Comparison of ENCODE assay signal across 1 cellular context in the genomic region with DNA sequence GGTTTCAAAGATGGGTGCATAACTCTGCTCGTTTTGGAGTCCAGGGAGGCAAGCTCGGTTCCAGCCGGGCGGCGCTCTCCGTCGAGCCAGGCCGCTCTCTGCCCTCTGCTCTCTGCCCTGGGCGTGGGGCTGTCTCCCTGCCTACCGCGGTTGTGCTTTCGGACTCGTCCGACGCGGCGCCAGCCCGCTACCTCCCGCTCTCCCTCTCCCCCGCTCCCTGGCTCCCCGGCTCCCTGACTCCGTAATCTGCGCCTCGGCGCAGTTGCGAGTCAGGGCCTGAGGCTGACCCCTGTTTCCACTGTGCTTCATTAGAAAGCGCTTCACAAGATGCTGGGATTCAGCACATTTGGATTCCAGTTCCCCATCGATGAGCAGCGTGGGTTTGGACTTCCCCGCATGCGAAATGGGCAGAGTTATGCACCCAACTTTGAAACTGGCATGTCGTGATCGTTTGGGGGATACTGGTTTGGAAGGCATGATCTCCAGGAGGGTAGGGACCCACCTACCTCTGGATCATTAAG.
A peak's percentile ranks its signal among the peaks of the same experiment; 100 is the strongest.
TF ChIP-seq lines count a peak whose summit lies in the region.

No MANE protein-coding gene starts in this region.

TF ChIP-seq in HepG2, 621 proteins besides CTCF, POLR2A, EP300 and RAD21 (continued from another document and continues in another):
- TF ChIP-seq, protein P1, sequence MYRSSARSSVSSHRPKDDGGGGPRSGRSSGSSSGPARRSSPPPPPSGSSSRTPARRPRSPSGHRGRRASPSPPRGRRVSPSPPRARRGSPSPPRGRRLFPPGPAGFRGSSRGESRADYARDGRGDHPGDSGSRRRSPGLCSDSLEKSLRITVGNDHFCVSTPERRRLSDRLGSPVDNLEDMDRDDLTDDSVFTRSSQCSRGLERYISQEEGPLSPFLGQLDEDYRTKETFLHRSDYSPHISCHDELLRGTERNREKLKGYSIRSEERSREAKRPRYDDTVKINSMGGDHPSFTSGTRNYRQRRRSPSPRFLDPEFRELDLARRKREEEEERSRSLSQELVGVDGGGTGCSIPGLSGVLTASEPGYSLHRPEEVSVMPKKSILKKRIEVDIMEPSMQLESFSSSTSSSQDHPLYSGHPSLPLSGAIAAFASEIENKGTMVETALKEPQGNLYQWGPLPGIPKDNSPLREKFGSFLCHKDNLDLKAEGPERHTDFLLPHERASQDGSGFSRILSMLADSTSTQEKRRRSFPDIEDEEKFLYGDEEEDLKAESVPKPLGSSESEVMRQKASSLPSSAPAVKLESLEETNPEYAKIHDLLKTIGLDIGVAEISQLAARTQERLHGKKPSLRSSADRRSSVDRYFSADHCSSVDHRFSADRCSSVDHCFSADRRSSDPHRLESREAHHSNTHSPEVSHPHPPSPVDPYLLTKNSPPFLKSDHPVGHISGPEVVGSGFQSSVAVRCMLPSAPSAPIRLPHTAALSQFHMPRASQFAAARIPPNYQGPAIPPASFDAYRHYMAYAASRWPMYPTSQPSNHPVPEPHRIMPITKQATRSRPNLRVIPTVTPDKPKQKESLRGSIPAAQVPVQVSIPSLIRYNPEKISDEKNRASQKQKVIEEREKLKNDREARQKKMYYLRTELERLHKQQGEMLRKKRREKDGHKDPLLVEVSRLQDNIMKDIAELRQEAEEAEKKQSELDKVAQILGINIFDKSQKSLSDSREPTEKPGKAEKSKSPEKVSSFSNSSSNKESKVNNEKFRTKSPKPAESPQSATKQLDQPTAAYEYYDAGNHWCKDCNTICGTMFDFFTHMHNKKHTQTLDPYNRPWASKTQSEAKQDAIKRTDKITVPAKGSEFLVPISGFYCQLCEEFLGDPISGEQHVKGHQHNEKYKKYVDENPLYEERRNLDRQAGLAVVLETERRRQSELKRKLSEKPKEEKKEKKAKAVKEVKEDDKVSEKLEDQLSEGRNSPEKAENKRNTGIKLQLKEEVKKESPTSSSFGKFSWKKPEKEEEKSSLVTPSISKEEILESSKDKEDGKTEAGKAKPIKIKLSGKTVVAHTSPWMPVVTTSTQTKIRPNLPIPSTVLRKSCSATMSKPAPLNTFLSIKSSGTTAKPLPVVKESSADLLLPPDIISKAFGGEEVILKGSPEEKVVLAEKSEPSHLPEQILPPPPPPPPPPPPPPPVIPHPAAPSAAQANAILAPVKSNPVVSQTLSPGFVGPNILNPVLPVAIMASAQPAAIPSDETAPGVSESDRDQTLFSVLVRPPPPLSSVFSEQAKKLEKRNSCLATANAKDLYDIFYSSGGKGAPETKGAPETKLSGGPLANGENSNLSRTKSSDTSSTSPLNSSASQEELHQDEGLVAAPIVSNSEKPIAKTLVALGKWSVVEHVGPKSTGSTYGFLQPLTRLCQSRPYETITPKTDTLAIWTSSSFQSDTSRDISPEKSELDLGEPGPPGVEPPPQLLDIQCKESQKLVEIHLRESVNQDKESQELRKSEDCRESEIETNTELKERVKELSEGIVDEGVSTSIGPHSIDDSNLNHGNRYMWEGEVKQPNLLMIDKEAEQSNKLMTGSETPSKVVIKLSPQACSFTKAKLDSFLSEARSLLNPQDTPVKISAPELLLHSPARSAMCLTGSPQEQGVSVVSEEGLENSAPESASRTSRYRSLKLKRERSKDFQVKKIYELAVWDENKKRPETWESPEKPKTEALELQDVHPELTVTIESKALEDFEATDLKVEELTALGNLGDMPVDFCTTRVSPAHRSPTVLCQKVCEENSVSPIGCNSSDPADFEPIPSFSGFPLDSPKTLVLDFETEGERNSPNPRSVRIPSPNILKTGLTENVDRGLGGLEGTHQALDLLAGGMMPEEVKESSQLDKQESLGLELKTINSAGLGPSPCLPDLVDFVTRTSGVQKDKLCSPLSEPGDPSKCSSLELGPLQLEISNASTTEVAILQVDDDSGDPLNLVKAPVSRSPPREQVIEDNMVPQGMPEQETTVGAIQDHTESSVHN (CRISPR knock-in tag; IDR thresholded peaks at IDR 0.05) = no peak
- TF ChIP-seq, protein P2, sequence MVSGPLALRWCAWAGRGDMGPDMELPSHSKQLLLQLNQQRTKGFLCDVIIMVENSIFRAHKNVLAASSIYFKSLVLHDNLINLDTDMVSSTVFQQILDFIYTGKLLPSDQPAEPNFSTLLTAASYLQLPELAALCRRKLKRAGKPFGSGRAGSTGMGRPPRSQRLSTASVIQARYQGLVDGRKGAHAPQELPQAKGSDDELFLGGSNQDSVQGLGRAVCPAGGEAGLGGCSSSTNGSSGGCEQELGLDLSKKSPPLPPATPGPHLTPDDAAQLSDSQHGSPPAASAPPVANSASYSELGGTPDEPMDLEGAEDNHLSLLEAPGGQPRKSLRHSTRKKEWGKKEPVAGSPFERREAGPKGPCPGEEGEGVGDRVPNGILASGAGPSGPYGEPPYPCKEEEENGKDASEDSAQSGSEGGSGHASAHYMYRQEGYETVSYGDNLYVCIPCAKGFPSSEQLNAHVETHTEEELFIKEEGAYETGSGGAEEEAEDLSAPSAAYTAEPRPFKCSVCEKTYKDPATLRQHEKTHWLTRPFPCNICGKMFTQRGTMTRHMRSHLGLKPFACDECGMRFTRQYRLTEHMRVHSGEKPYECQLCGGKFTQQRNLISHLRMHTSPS (CRISPR knock-in tag; IDR thresholded peaks at IDR 0.05; ENCODE audit: low read depth) = peak; percentile 34; the same call in 1 of the 2 replicates
- TF ChIP-seq HDAC6 (IDR thresholded peaks at IDR 0.05; ENCODE audit: low read depth, low read length) = no peak
- TF ChIP-seq ZNF589 (CRISPR knock-in tag; conservative IDR thresholded peaks at IDR 0.05) = 0 out of 2 replicates have a peak, but pooled peaks have one; percentile 46
- no peak for TF ChIP-seq ZNF12 (CRISPR knock-in tag; IDR thresholded peaks at IDR 0.05)
- TF ChIP-seq, protein P3, sequence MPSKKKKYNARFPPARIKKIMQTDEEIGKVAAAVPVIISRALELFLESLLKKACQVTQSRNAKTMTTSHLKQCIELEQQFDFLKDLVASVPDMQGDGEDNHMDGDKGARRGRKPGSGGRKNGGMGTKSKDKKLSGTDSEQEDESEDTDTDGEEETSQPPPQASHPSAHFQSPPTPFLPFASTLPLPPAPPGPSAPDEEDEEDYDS (CRISPR knock-in tag; IDR thresholded peaks at IDR 0.05) = no peak
- TF ChIP-seq JUNB (CRISPR knock-in tag; IDR thresholded peaks at IDR 0.05; ENCODE audit: borderline replicate concordance) = 0 out of 2 replicates have a peak, but pooled peaks have one; percentile 45
- no peak; the same call in 1 of the 2 replicates for TF ChIP-seq ZNF747 (CRISPR knock-in tag; IDR thresholded peaks at IDR 0.05; ENCODE audit: borderline replicate concordance)
- TF ChIP-seq ZNF224 (CRISPR knock-in tag; IDR thresholded peaks at IDR 0.05) = no peak
- 0 out of 2 replicates have a peak, but pooled peaks have one; percentile 27 for TF ChIP-seq HOXA9 (CRISPR knock-in tag; IDR thresholded peaks at IDR 0.05; ENCODE audit: borderline replicate concordance)
- TF ChIP-seq EED (CRISPR knock-in tag; IDR thresholded peaks at IDR 0.05) = no peak
- TF ChIP-seq ZNF34 (CRISPR knock-in tag; IDR thresholded peaks at IDR 0.05; ENCODE audit: borderline replicate concordance) = 0 out of 2 replicates have a peak, but pooled peaks have one; percentile 11
- TF ChIP-seq, protein P4, sequence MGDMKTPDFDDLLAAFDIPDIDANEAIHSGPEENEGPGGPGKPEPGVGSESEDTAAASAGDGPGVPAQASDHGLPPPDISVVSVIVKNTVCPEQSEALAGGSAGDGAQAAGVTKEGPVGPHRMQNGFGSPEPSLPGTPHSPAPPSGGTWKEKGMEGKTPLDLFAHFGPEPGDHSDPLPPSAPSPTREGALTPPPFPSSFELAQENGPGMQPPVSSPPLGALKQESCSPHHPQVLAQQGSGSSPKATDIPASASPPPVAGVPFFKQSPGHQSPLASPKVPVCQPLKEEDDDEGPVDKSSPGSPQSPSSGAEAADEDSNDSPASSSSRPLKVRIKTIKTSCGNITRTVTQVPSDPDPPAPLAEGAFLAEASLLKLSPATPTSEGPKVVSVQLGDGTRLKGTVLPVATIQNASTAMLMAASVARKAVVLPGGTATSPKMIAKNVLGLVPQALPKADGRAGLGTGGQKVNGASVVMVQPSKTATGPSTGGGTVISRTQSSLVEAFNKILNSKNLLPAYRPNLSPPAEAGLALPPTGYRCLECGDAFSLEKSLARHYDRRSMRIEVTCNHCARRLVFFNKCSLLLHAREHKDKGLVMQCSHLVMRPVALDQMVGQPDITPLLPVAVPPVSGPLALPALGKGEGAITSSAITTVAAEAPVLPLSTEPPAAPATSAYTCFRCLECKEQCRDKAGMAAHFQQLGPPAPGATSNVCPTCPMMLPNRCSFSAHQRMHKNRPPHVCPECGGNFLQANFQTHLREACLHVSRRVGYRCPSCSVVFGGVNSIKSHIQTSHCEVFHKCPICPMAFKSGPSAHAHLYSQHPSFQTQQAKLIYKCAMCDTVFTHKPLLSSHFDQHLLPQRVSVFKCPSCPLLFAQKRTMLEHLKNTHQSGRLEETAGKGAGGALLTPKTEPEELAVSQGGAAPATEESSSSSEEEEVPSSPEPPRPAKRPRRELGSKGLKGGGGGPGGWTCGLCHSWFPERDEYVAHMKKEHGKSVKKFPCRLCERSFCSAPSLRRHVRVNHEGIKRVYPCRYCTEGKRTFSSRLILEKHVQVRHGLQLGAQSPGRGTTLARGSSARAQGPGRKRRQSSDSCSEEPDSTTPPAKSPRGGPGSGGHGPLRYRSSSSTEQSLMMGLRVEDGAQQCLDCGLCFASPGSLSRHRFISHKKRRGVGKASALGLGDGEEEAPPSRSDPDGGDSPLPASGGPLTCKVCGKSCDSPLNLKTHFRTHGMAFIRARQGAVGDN (CRISPR knock-in tag; IDR thresholded peaks at IDR 0.05) = peak; percentile 84
- no peak for TF ChIP-seq MLLT10 (CRISPR knock-in tag; IDR thresholded peaks at IDR 0.05)
- peak; percentile 45 for TF ChIP-seq TAF15 (IDR thresholded peaks at IDR 0.05; ENCODE audit: low read depth, low read length, poor library complexity, severe bottlenecking)
- TF ChIP-seq KMT2A (CRISPR knock-in tag; IDR thresholded peaks at IDR 0.05) = peak; percentile 72
- TF ChIP-seq CBX5 (CRISPR knock-in tag; IDR thresholded peaks at IDR 0.05; ENCODE audit: borderline replicate concordance) = no peak
- TF ChIP-seq ZC3H13 (CRISPR knock-in tag; IDR thresholded peaks at IDR 0.05) = peak; percentile 92; the same call in 1 of the 2 replicates
- no peak for TF ChIP-seq DR1 (CRISPR knock-in tag; IDR thresholded peaks at IDR 0.05)
- TF ChIP-seq, protein P5, sequence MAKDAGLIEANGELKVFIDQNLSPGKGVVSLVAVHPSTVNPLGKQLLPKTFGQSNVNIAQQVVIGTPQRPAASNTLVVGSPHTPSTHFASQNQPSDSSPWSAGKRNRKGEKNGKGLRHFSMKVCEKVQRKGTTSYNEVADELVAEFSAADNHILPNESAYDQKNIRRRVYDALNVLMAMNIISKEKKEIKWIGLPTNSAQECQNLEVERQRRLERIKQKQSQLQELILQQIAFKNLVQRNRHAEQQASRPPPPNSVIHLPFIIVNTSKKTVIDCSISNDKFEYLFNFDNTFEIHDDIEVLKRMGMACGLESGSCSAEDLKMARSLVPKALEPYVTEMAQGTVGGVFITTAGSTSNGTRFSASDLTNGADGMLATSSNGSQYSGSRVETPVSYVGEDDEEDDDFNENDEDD (CRISPR knock-in tag; IDR thresholded peaks at IDR 0.05; ENCODE audit: borderline replicate concordance) = peak; percentile 24; the same call in 1 of the 2 replicates
- TF ChIP-seq, protein P6, sequence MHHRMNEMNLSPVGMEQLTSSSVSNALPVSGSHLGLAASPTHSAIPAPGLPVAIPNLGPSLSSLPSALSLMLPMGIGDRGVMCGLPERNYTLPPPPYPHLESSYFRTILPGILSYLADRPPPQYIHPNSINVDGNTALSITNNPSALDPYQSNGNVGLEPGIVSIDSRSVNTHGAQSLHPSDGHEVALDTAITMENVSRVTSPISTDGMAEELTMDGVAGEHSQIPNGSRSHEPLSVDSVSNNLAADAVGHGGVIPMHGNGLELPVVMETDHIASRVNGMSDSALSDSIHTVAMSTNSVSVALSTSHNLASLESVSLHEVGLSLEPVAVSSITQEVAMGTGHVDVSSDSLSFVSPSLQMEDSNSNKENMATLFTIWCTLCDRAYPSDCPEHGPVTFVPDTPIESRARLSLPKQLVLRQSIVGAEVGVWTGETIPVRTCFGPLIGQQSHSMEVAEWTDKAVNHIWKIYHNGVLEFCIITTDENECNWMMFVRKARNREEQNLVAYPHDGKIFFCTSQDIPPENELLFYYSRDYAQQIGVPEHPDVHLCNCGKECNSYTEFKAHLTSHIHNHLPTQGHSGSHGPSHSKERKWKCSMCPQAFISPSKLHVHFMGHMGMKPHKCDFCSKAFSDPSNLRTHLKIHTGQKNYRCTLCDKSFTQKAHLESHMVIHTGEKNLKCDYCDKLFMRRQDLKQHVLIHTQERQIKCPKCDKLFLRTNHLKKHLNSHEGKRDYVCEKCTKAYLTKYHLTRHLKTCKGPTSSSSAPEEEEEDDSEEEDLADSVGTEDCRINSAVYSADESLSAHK (CRISPR knock-in tag; IDR thresholded peaks at IDR 0.05; ENCODE audit: borderline replicate concordance) = no peak
- TF ChIP-seq SAFB2 (CRISPR knock-in tag; IDR thresholded peaks at IDR 0.05; ENCODE audit: borderline replicate concordance, low read depth) = no peak; the same call in 1 of the 2 replicates
- 0 out of 2 replicates have a peak, but pooled peaks have one; percentile 8 for TF ChIP-seq ZKSCAN5 (CRISPR knock-in tag; IDR thresholded peaks at IDR 0.05)
- no peak for TF ChIP-seq ZFP1 (CRISPR knock-in tag; IDR thresholded peaks at IDR 0.05)
